9 cellular contexts compared by ENCODE assay signal in genomic region chr22:45218974-45219373, GRCh38. TPM values are rescaled to one million over a fixed set of nuclear protein-coding genes. Genes with fewer than 3 reads are reported as not detected.
DNase-seq lines count a peak whose midpoint lies in the region; ATAC-seq lines count a peak whose summit lies in the region.
"Had no signal": no experiment of that assay in that cellular context is flagged by ENCODE, and none has a peak within 500 bp of the region (broad histone marks: within the 10 kb centered on the region; RNA-seq: fewer than 3 reads in every experiment).

No MANE protein-coding gene starts in this region.

- intact Hi-C loops in activated naive CD4-positive, alpha-beta T cell treated with anti-CD3 and anti-CD28 coated beads for 36 hours (cut with micrococcal nuclease) = no loop called here

- ATAC-seq in HG02938 (IDR thresholded peaks at IDR 0.05; ENCODE audit: unreplicated experiment) = no peak

- no peak overlapping the region for H3K27ac Mint-ChIP-seq in activated naive CD4-positive, alpha-beta T cell treated with anti-CD3 and anti-CD28 coated beads for 36 hours

- H3K4me1 Mint-ChIP-seq in activated naive CD4-positive, alpha-beta T cell treated with anti-CD3 and anti-CD28 coated beads for 36 hours (ENCODE audit: low read depth) = peaks cover 17% of the 10 kb centered on the region

- CTCF ChIA-PET in activated naive CD4-positive, alpha-beta T cell treated with anti-CD3 and anti-CD28 coated beads for 36 hours (lab: Charles Lee) = interaction anchor here (0.7 to 1.0 kb wide), 2 partner anchors 10 to 116 kb away, joined by 3 to 4 read pairs; no protein-coding TSS in a partner anchor

- H3K4me3 Mint-ChIP-seq in activated naive CD4-positive, alpha-beta T cell treated with anti-CD3 and anti-CD28 coated beads for 36 hours = no peak overlapping the region
- H3K4me3 Mint-ChIP-seq: neural crest cell had no signal

- no peaks in the 10 kb centered on the region for H3K36me3 Mint-ChIP-seq in activated naive CD4-positive, alpha-beta T cell treated with anti-CD3 and anti-CD28 coated beads for 36 hours (ENCODE audit: low read depth)

- no peaks in the 10 kb centered on the region for H3K9me3 Mint-ChIP-seq in activated naive CD4-positive, alpha-beta T cell treated with anti-CD3 and anti-CD28 coated beads for 36 hours
- H3K9me3 Mint-ChIP-seq: neural crest cell had no signal

- peak; percentile 67 for DNase-seq in activated naive CD4-positive, alpha-beta T cell treated with anti-CD3 and anti-CD28 coated beads for 36 hours
- DNase-seq in activated naive CD4-positive, alpha-beta T cell (lab: John Stamatoyannopoulos, UW) = no peak
- DNase-seq in NCI-H524 (lab: John Stamatoyannopoulos, UW) (peak; percentile 86 to 88), dermis microvascular lymphatic vessel endothelial cell (ENCODE audit: low read depth in 2 of 2) (peak; percentile 55 to 64), superior temporal gyrus (ENCODE audit: extremely low spot score) (peak; percentile 66), mesenteric fat pad (ENCODE audit: low spot score) (no peak), GDM1 (lab: John Stamatoyannopoulos, UW) (no peak)

- H3K27me3 Mint-ChIP-seq in activated naive CD4-positive, alpha-beta T cell treated with anti-CD3 and anti-CD28 coated beads for 36 hours (ENCODE audit: low read depth) = no peaks in the 10 kb centered on the region

RNA-seq across cellular contexts. Expression of gene KIAA0930, which starts 21.7 kb away (rescaled TPM):
- 10 to 100 TPM; 16.6 to 19.5 TPM for total RNA-seq in activated naive CD4-positive, alpha-beta T cell treated with anti-CD3 and anti-CD28 coated beads for 36 hours
- total RNA-seq in dermis microvascular lymphatic vessel endothelial cell (39.3 and 57.7 TPM in 2 replicates), mesenteric fat pad (65.7 TPM)

RNA-seq across cellular contexts. Expression of gene NUP50, which starts 55.2 kb away (rescaled TPM):
- total RNA-seq in activated naive CD4-positive, alpha-beta T cell treated with anti-CD3 and anti-CD28 coated beads for 36 hours = 100 to 1,000 TPM; 151 to 154 TPM
- total RNA-seq in dermis microvascular lymphatic vessel endothelial cell = 45.6 and 49.2 TPM in 2 replicates
- 58.0 TPM for total RNA-seq in mesenteric fat pad

Comparison
In these comparisons a context has a peak if more than half of its experiments do, and no peak if none do; other contexts are left out.
1. DNase-seq: peak in activated naive CD4-positive, alpha-beta T cell treated with anti-CD3 and anti-CD28 coated beads for 36 hours (single experiment), NCI-H524 (2 of 2), dermis microvascular lymphatic vessel endothelial cell (2 of 2) and superior temporal gyrus (single experiment); none in activated naive CD4-positive, alpha-beta T cell (0 of 4), mesenteric fat pad (single experiment) and GDM1 (single experiment).